In the genomic region with DNA sequence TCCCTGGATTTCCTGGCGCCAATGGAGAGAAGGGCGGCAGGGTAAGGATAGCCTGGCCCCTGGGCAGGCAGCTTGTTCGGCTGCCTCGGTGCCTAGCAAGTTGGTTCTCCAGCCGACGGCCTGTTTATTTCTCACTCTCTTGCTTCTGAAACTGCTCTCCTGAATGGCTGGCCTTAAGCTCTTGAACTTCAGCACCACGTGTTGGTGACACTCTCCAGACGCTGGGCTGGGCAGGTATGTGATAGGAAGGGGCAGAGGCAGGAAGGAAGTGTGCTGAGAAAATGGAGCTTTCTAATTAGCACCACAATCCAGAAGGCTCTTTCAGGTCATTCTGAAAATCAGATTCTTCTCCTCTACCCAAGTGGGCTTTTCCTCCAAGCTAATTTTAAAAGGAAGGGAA, we compare ENCODE assay signal across 20 cellular contexts.
A peak's percentile ranks its signal among the peaks of the same experiment; 100 is the strongest.
DNase-seq lines count a peak whose midpoint lies in the region; ATAC-seq, FAIRE-seq and TF ChIP-seq lines count a peak whose summit lies in the region.
"Had no signal": no experiment of that assay in that cellular context is flagged by ENCODE, and none has a peak within 500 bp of the region (broad histone marks: within the 10 kb centered on the region; RNA-seq: fewer than 3 reads in every experiment).

No MANE protein-coding gene starts in this region.

- H3K4me3 Mint-ChIP-seq in astrocyte (ENCODE audit: unreplicated experiment) (no peak overlapping the region), natural killer cell (no peak overlapping the region)
- H3K4me3 Mint-ChIP-seq in stimulated activated memory B cell treated with anti-CD40 and anti-IgM and Interleukin-4, amounts not matched to agents 10 μg/mL and 1 μg/mL and 100 μg/mL, for 72 hours, result no peak overlapping the region
- H3K4me3 Mint-ChIP-seq: CD8-positive, alpha-beta T cell had no signal

- no peaks in the 10 kb centered on the region for H3K9me3 ChIP-seq in astrocyte (ENCODE audit: insufficient read depth, low read depth, low read length)
- no peaks in the 10 kb centered on the region for H3K9me3 ChIP-seq in gastroesophageal sphincter
- H3K9me3 ChIP-seq in left lung, result no peaks in the 10 kb centered on the region
- H3K9me3 ChIP-seq in upper lobe of right lung, result no peaks in the 10 kb centered on the region
- H3K9me3 ChIP-seq: BLaER1 treated with 17β-estradiol and CSF1 and Interleukin-3, amounts not matched to agents 10 nM and 100 nM had no signal

- no peak for TF ChIP-seq POLR2A in gastroesophageal sphincter (IDR thresholded peaks at IDR 0.05)

- no peaks in the 10 kb centered on the region for H3K9me3 Mint-ChIP-seq in astrocyte (ENCODE audit: unreplicated experiment)
- no peaks in the 10 kb centered on the region for H3K9me3 Mint-ChIP-seq in stimulated activated memory B cell treated with anti-CD40 and anti-IgM and Interleukin-4, amounts not matched to agents 10 μg/mL and 1 μg/mL and 100 μg/mL, for 72 hours
- peaks cover 0 to 2% of the 10 kb centered on the region in 2 donors for H3K9me3 Mint-ChIP-seq in natural killer cell
- H3K9me3 Mint-ChIP-seq: CD8-positive, alpha-beta T cell had no signal

- no peak for TF ChIP-seq CTCF in astrocyte (IDR thresholded peaks at IDR 0.05; ENCODE audit: insufficient read depth, low read depth, low read length)
- TF ChIP-seq CTCF in gastroesophageal sphincter (IDR thresholded peaks at IDR 0.05), result no peak
- no peak for TF ChIP-seq CTCF in left lung (IDR thresholded peaks at IDR 0.05)
- no peak for TF ChIP-seq CTCF in upper lobe of right lung (IDR thresholded peaks at IDR 0.05)
- no peak for TF ChIP-seq CTCF in natural killer cell (IDR thresholded peaks at IDR 0.05)

- ATAC-seq in gastroesophageal sphincter (peak; percentile 67), left lung (peak; percentile 68), upper lobe of right lung (peak; percentile 47), natural killer cell (no peak), HG03469 (IDR thresholded peaks at IDR 0.05; ENCODE audit: unreplicated experiment) (no peak)
- no peak for ATAC-seq in stimulated activated memory B cell treated with anti-CD40 and anti-IgM and Interleukin-4, amounts not matched to agents 10 μg/mL and 1 μg/mL and 100 μg/mL, for 72 hours
- ATAC-seq: CD8-positive, alpha-beta T cell; GM12878; Panc1 had no signal

- H3K79me2 ChIP-seq in astrocyte (ENCODE audit: insufficient read depth, low read length), result peaks cover 3% of the 10 kb centered on the region

- H3K36me3 ChIP-seq in astrocyte (ENCODE audit: insufficient read depth, low read length) (peaks cover 34% of the 10 kb centered on the region), gastroesophageal sphincter (peaks cover 0 to 86% of the 10 kb centered on the region in 2 donors), left lung (peaks cover 0 to 6% of the 10 kb centered on the region in 2 donors), upper lobe of right lung (no peaks in the 10 kb centered on the region)

- no peak for TF ChIP-seq EP300 in gastroesophageal sphincter (IDR thresholded peaks at IDR 0.05)

- H3K4me1 ChIP-seq in astrocyte (ENCODE audit: insufficient read depth, low read length) (peaks cover 9% of the 10 kb centered on the region), gastroesophageal sphincter (peaks cover 0 to 41% (median 17%) of the 10 kb centered on the region in 3 donors), left lung (no peaks in the 10 kb centered on the region), upper lobe of right lung (no peaks in the 10 kb centered on the region)

- peaks cover 21% of the 10 kb centered on the region for H3K4me1 Mint-ChIP-seq in astrocyte (ENCODE audit: low read depth, unreplicated experiment)
- no peaks in the 10 kb centered on the region for H3K4me1 Mint-ChIP-seq in stimulated activated memory B cell treated with anti-CD40 and anti-IgM and Interleukin-4, amounts not matched to agents 10 μg/mL and 1 μg/mL and 100 μg/mL, for 72 hours
- no peaks in the 10 kb centered on the region for H3K4me1 Mint-ChIP-seq in natural killer cell

- DNase-seq in astrocyte (ENCODE audit: low read depth) (no peak), left lung (no peak), upper lobe of right lung (no peak), natural killer cell (no peak)
- DNase-seq: Calu3; CD8-positive, alpha-beta T cell; GF-D8; GM23248; HCEC 1CT; NCI-H1105 treated with DMSO at 0.1 percent for 48 hours; NCI-H1694; NCI-H2081 treated with DMSO at 0.1 percent for 48 hours; NCI-H446 treated with DMSO at 0.1 percent for 48 hours; NCI-H69 had no signal

- H3K4me2 ChIP-seq in astrocyte (ENCODE audit: low read length), result no peak overlapping the region
- H3K4me2 ChIP-seq: BLaER1 treated with 17β-estradiol and CSF1 and Interleukin-3, amounts not matched to agents 10 nM and 100 nM had no signal

- no peak overlapping the region for H3K27ac ChIP-seq in astrocyte (ENCODE audit: low read depth, low read length)
- H3K27ac ChIP-seq in gastroesophageal sphincter, result peak overlapping the region; percentile 32 to 83 (median 61)
- H3K27ac ChIP-seq in left lung, result no peak overlapping the region
- H3K27ac ChIP-seq in upper lobe of right lung, result no peak overlapping the region
- H3K27ac ChIP-seq: BLaER1 treated with 17β-estradiol and CSF1 and Interleukin-3, amounts not matched to agents 10 nM and 100 nM; GM23248 had no signal

- H3K4me3 ChIP-seq in astrocyte (ENCODE audit: insufficient read depth, low read depth, low read length) (no peak overlapping the region), gastroesophageal sphincter (no peak overlapping the region), left lung (no peak overlapping the region), upper lobe of right lung (no peak overlapping the region)
- H3K4me3 ChIP-seq: BLaER1 treated with 17β-estradiol and CSF1 and Interleukin-3, amounts not matched to agents 10 nM and 100 nM; GM12878; GM23248 had no signal

- WGBS in gastroesophageal sphincter (ENCODE audit: low coverage in 1 of 2), 2 donors, result 32 to 37% methylated on average over 2 to 7 of the region's 8 CpGs

- H3K27ac Mint-ChIP-seq in astrocyte (ENCODE audit: unreplicated experiment) (peak overlapping the region; percentile 93), natural killer cell (no peak overlapping the region)
- no peak overlapping the region for H3K27ac Mint-ChIP-seq in stimulated activated memory B cell treated with anti-CD40 and anti-IgM and Interleukin-4, amounts not matched to agents 10 μg/mL and 1 μg/mL and 100 μg/mL, for 72 hours
- H3K27ac Mint-ChIP-seq: CD8-positive, alpha-beta T cell had no signal

- H3K27me3 Mint-ChIP-seq in astrocyte (ENCODE audit: low read depth, unreplicated experiment) (no peaks in the 10 kb centered on the region), natural killer cell (ENCODE audit: low read depth in 2 of 2) (peaks cover under 1 to 4% of the 10 kb centered on the region in 2 donors)
- H3K27me3 Mint-ChIP-seq in stimulated activated memory B cell treated with anti-CD40 and anti-IgM and Interleukin-4, amounts not matched to agents 10 μg/mL and 1 μg/mL and 100 μg/mL, for 72 hours, result peaks cover 24% of the 10 kb centered on the region

- intact Hi-C loops in left lung (cut with DNase I) (loop anchor here in 1 of 2 donors (10.0 kb wide), 1 partner anchor 196 kb away; no protein-coding TSS in a partner anchor), upper lobe of right lung (cut with DNase I) (no loop called here), natural killer cell (cut with micrococcal nuclease) (no loop called here)

- no peaks in the 10 kb centered on the region for H3K27me3 ChIP-seq in astrocyte (ENCODE audit: insufficient read depth, low read length)
- no peaks in the 10 kb centered on the region for H3K27me3 ChIP-seq in gastroesophageal sphincter
- H3K27me3 ChIP-seq in left lung, result peaks cover 0 to 27% of the 10 kb centered on the region in 2 donors
- no peaks in the 10 kb centered on the region for H3K27me3 ChIP-seq in upper lobe of right lung

- H3K9ac ChIP-seq in astrocyte (ENCODE audit: low read length), result no peak overlapping the region
- H3K9ac ChIP-seq: BLaER1 treated with 17β-estradiol and CSF1 and Interleukin-3, amounts not matched to agents 10 nM and 100 nM; GM23248 had no signal

- peaks cover 91% of the 10 kb centered on the region for H4K20me1 ChIP-seq in astrocyte (ENCODE audit: insufficient read depth, low read length)

- H3K36me3 Mint-ChIP-seq in astrocyte (ENCODE audit: low read depth, unreplicated experiment) (peaks cover 33% of the 10 kb centered on the region), natural killer cell (no peaks in the 10 kb centered on the region)
- H3K36me3 Mint-ChIP-seq in stimulated activated memory B cell treated with anti-CD40 and anti-IgM and Interleukin-4, amounts not matched to agents 10 μg/mL and 1 μg/mL and 100 μg/mL, for 72 hours, result no peaks in the 10 kb centered on the region
- H3K36me3 Mint-ChIP-seq: CD8-positive, alpha-beta T cell had no signal

- FAIRE-seq in astrocyte (lab: Jason Lieb, UNC), result no peak
- FAIRE-seq: GM12878 had no signal

- no peak overlapping the region for H2AFZ ChIP-seq in astrocyte (ENCODE audit: low read depth, low read length)
- H2AFZ ChIP-seq: GM23248 had no signal

Comparison
In these comparisons a context has a peak if more than half of its experiments do, and no peak if none do; other contexts are left out.
1. H3K27ac ChIP-seq: peak in gastroesophageal sphincter (4 of 4); none in astrocyte (single experiment), left lung (0 of 2) and upper lobe of right lung (single experiment).
2. ATAC-seq: peak in gastroesophageal sphincter (single experiment), left lung (single experiment) and upper lobe of right lung (single experiment); none in stimulated activated memory B cell treated with anti-CD40 and anti-IgM and Interleukin-4, amounts not matched to agents 10 μg/mL and 1 μg/mL and 100 μg/mL, for 72 hours (single experiment), natural killer cell (0 of 3) and HG03469 (single experiment).